In genomic region chr11:46693597-46694012, GRCh38 we compare ENCODE assay signal across 15 cellular contexts. TPM values are rescaled to one million over a fixed set of nuclear protein-coding genes. Genes with fewer than 3 reads are reported as not detected.
DNase-seq lines count a peak whose midpoint lies in the region; ATAC-seq and TF ChIP-seq lines count a peak whose summit lies in the region.
"Had no signal": no experiment of that assay in that cellular context is flagged by ENCODE, and none has a peak within 500 bp of the region (broad histone marks: within the 10 kb centered on the region; RNA-seq: fewer than 3 reads in every experiment).

No MANE protein-coding gene starts in this region.

- H3K79me2 ChIP-seq in neural progenitor cell (ENCODE audit: low read depth) = peaks cover under 1% of the 10 kb centered on the region

- no peak overlapping the region for H2AFZ ChIP-seq in neural progenitor cell (replicated peaks)

- intact Hi-C loops in esophagus squamous epithelium (cut with DNase I) = no loop called here

- H3K4me3 ChIP-seq in AG09309 (ENCODE audit: control insufficient read depth, low read depth, low read length) = no peak overlapping the region
- no peak overlapping the region for H3K4me3 ChIP-seq in esophagus squamous epithelium
- no peak overlapping the region for H3K4me3 ChIP-seq in neural progenitor cell
- H3K4me3 ChIP-seq: BLaER1 treated with 17β-estradiol and CSF1 and Interleukin-3, amounts not matched to agents 10 nM and 100 nM had no signal

- no peak overlapping the region for H3K4me3 Mint-ChIP-seq in activated T-helper 17 cell treated with anti-CD3 and anti-CD28 coated beads, Interleukin-2, amount 50 U/mL, for 72 hours
- no peak overlapping the region for H3K4me3 Mint-ChIP-seq in neural progenitor cell
- H3K4me3 Mint-ChIP-seq: mesothelial cell of epicardium had no signal

- no peaks in the 10 kb centered on the region for H4K20me1 ChIP-seq in neural progenitor cell (ENCODE audit: low read depth)

- H3K9me3 Mint-ChIP-seq in activated T-helper 17 cell treated with anti-CD3 and anti-CD28 coated beads, Interleukin-2, amount 50 U/mL, for 72 hours = no peaks in the 10 kb centered on the region
- H3K9me3 Mint-ChIP-seq in neural progenitor cell = no peaks in the 10 kb centered on the region
- H3K9me3 Mint-ChIP-seq: activated T-helper 2 cell treated with anti-CD3 and anti-CD28 coated beads, Interferon-gamma antibody, Interleukin-2, Interleukin-4, amounts not matched to agents 10 μg/mL and 5 μg/mL and 100 μg/mL, durations not matched to agents 14 hours and 24 hours and 36 hours; mesothelial cell of epicardium had no signal

- TF ChIP-seq CTCF in AG09309 (IDR thresholded peaks at IDR 0.05; ENCODE audit: control insufficient read depth, insufficient read depth, low read depth, low read length, missing control alignments) = no peak
- TF ChIP-seq CTCF in esophagus squamous epithelium (IDR thresholded peaks at IDR 0.05) = no peak
- TF ChIP-seq CTCF in neural progenitor cell (IDR thresholded peaks at IDR 0.05) = no peak

- H3K27ac ChIP-seq in esophagus squamous epithelium = peak overlapping the region; percentile 63 to 91 (median 83)
- no peak overlapping the region for H3K27ac ChIP-seq in neural progenitor cell

- H3K4me1 ChIP-seq in esophagus squamous epithelium (peaks cover 26 to 62% (median 38%) of the 10 kb centered on the region in 3 donors), neural progenitor cell (no peaks in the 10 kb centered on the region)

- peaks cover 76% of the 10 kb centered on the region for H3K36me3 Mint-ChIP-seq in activated T-helper 17 cell treated with anti-CD3 and anti-CD28 coated beads, Interleukin-2, amount 50 U/mL, for 72 hours (ENCODE audit: low read depth)
- H3K36me3 Mint-ChIP-seq in neural progenitor cell = peaks cover 6% of the 10 kb centered on the region

- peak overlapping the region; percentile 76 for H3K27ac Mint-ChIP-seq in activated T-helper 17 cell treated with anti-CD3 and anti-CD28 coated beads, Interleukin-2, amount 50 U/mL, for 72 hours
- H3K27ac Mint-ChIP-seq in neural progenitor cell = no peak overlapping the region
- H3K27ac Mint-ChIP-seq: activated T-helper 2 cell treated with anti-CD3 and anti-CD28 coated beads, Interferon-gamma antibody, Interleukin-2, Interleukin-4, amounts not matched to agents 10 μg/mL and 5 μg/mL and 100 μg/mL, durations not matched to agents 14 hours and 24 hours and 36 hours; mesothelial cell of epicardium had no signal

- no peaks in the 10 kb centered on the region for H3K9me3 ChIP-seq in esophagus squamous epithelium
- H3K9me3 ChIP-seq in neural progenitor cell (ENCODE audit: low read depth) = no peaks in the 10 kb centered on the region
- H3K9me3 ChIP-seq: BLaER1 treated with 17β-estradiol and CSF1 and Interleukin-3, amounts not matched to agents 10 nM and 100 nM; SK-N-SH had no signal

- H3K27me3 ChIP-seq in esophagus squamous epithelium (no peaks in the 10 kb centered on the region), neural progenitor cell (no peaks in the 10 kb centered on the region)
- H3K27me3 ChIP-seq: BLaER1 treated with 17β-estradiol and CSF1 and Interleukin-3, amounts not matched to agents 10 nM and 100 nM had no signal

- no peak overlapping the region for H3K4me2 ChIP-seq in neural progenitor cell
- H3K4me2 ChIP-seq: BLaER1 treated with 17β-estradiol and CSF1 and Interleukin-3, amounts not matched to agents 10 nM and 100 nM; SK-N-SH had no signal

- ATAC-seq in activated T-helper 17 cell treated with anti-CD3 and anti-CD28 coated beads, Interleukin-2, amount 50 U/mL, for 72 hours (replicated peaks) = no peak
- ATAC-seq: activated CD4-positive, CD25-positive, alpha-beta regulatory T cell treated with anti-CD3 and anti-CD28 coated beads, Interleukin-2, amount 50 U/mL, for 24 hours had no signal

- H3K4me1 Mint-ChIP-seq in activated T-helper 17 cell treated with anti-CD3 and anti-CD28 coated beads, Interleukin-2, amount 50 U/mL, for 72 hours = peaks cover 9% of the 10 kb centered on the region
- H3K4me1 Mint-ChIP-seq in neural progenitor cell = peaks cover 16% of the 10 kb centered on the region

- H3F3A ChIP-seq in neural progenitor cell (ENCODE audit: low read depth) = no peaks in the 10 kb centered on the region

- H3K36me3 ChIP-seq in esophagus squamous epithelium (peaks cover 16 to 87% (median 21%) of the 10 kb centered on the region in 3 donors), neural progenitor cell (no peaks in the 10 kb centered on the region)

- DNase-seq in AG09309 (ENCODE audit: low read depth) (peak; percentile 63), esophagus squamous epithelium (lab: John Stamatoyannopoulos, UW) (no peak), renal cortical epithelial cell (ENCODE audit: low read depth) (peak; percentile 84), pons (ENCODE audit: low spot score) (no peak), neural progenitor cell (ENCODE audit: low spot score) (no peak), SKM-1 treated with dmso at 0.1 percent for 144 hours (lab: John Stamatoyannopoulos, UW; ENCODE audit: unreplicated experiment) (no peak), DMS79 (lab: John Stamatoyannopoulos, UW) (no peak)
- DNase-seq: cortex of kidney, NCI-H1105, SK-N-SH had no signal

- H3K9ac ChIP-seq in neural progenitor cell = no peak overlapping the region
- H3K9ac ChIP-seq: SK-N-SH had no signal

- no peak for TF ChIP-seq POLR2A in esophagus squamous epithelium (IDR thresholded peaks at IDR 0.05)

- 40 to 48% methylated on average over 1 to 2 of the region's 2 CpGs for WGBS in esophagus squamous epithelium, 2 donors

- H3K27me3 Mint-ChIP-seq in activated T-helper 17 cell treated with anti-CD3 and anti-CD28 coated beads, Interleukin-2, amount 50 U/mL, for 72 hours = no peaks in the 10 kb centered on the region
- H3K27me3 Mint-ChIP-seq in neural progenitor cell (ENCODE audit: insufficient read depth, low read depth) = peaks cover 3% of the 10 kb centered on the region

RNA-seq across cellular contexts. Expression of gene ARHGAP1, which starts 6.8 kb away (rescaled TPM):
- 10 to 100 TPM; 43.5 to 49.6 TPM for total RNA-seq in activated T-helper 17 cell treated with anti-CD3 and anti-CD28 coated beads, Interleukin-2, amount 50 U/mL, for 72 hours
- total RNA-seq in esophagus squamous epithelium = 10 to 100 TPM; 39.2 to 53.6 (median 45.8) TPM
- total RNA-seq in renal cortical epithelial cell = 19.4 and 42.6 TPM in 2 replicates
- 8.1 and 11.8 TPM in 2 replicates for total RNA-seq in neural progenitor cell (ENCODE audit: low replicate concordance)

RNA-seq across cellular contexts. Expression of gene ZNF408, which starts 7.2 kb away (rescaled TPM):
- 10 to 100 TPM; 10.5 to 15.1 TPM for total RNA-seq in activated T-helper 17 cell treated with anti-CD3 and anti-CD28 coated beads, Interleukin-2, amount 50 U/mL, for 72 hours
- total RNA-seq in esophagus squamous epithelium = 10 to 100 TPM in 3 of 4 donors, 1 to 10 TPM in 1; 5.2 to 15.1 (median 13.5) TPM
- 4.3 and 7.8 TPM in 2 replicates for total RNA-seq in renal cortical epithelial cell
- total RNA-seq in neural progenitor cell (ENCODE audit: low replicate concordance) = 2.8 and 10.7 TPM in 2 replicates

RNA-seq across cellular contexts. Expression of gene F2, which starts 25.4 kb away (rescaled TPM):
- not detected for total RNA-seq in activated T-helper 17 cell treated with anti-CD3 and anti-CD28 coated beads, Interleukin-2, amount 50 U/mL, for 72 hours
- total RNA-seq in esophagus squamous epithelium (under 1 TPM in 1 of 4 donors, not detected in 3; 0.19 TPM), renal cortical epithelial cell (1.1 TPM in 1 of 2 replicates, not detected in the other), neural progenitor cell (ENCODE audit: low replicate concordance) (0.06 TPM in 1 of 2 replicates, not detected in the other)
- total RNA-seq: mesothelial cell of epicardium had no signal

Comparison
In these comparisons a context has a peak if more than half of its experiments do, and no peak if none do; other contexts are left out.
1. DNase-seq: peak in AG09309 (single experiment) and renal cortical epithelial cell (single experiment); none in esophagus squamous epithelium (single experiment), pons (single experiment), neural progenitor cell (single experiment), SKM-1 treated with dmso at 0.1 percent for 144 hours (single experiment) and DMS79 (single experiment).